In the genomic region with DNA sequence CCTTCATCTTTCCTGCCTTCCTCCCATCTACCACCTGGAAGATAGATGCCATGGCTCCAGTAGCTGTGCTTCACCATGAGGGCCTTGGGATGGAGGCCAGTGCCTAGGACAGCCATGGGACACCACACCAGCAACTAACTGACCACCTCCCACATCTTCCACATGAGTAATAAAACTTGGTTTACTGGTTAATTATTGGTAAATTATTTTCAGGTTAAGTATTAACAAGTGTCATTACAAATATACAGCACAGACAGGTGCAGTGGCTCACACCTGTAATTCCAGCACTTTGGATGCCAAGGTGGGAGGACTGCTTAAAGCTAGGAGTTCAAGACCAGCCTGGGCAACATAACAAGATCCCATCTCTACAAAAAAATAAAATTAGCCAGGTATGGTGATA, we compare ENCODE assay signal across 22 cellular contexts. TPM values are rescaled to one million over a fixed set of nuclear protein-coding genes. Genes with fewer than 3 reads are reported as not detected.
DNase-seq lines count a peak whose midpoint lies in the region; ATAC-seq, FAIRE-seq and TF ChIP-seq lines count a peak whose summit lies in the region.
"Had no signal": no experiment of that assay in that cellular context is flagged by ENCODE, and none has a peak within 500 bp of the region (broad histone marks: within the 10 kb centered on the region; RNA-seq: fewer than 3 reads in every experiment).

No MANE protein-coding gene starts in this region.

- DNase-seq in WTC11 (ENCODE audit: low spot score) = no peak
- no peak for DNase-seq in central memory CD8-positive, alpha-beta T cell (ENCODE audit: low spot score in 2 of 2)
- DNase-seq in osteoblast (ENCODE audit: insufficient read length, low spot score, missing footprints) = peak; percentile 23
- no peak for DNase-seq in substantia nigra (lab: John Stamatoyannopoulos, UW)
- DNase-seq in GM19239 (ENCODE audit: insufficient read length, low spot score) = no peak
- DNase-seq in stimulated activated CD4-positive, alpha-beta T cell treated with anti-CD3 and anti-CD28 coated beads, Interleukin-2, amount 100 ng/mL, for 24 hours = no peak
- DNase-seq: Calu3; CD8-positive, alpha-beta T cell; HCEC 1CT; Kasumi-1; MG63; NCI-H1048; NCI-H1436; NCI-H1930; NCI-H226; NCI-H524; NCI-H82; OCI-M1; Right ventricle myocardium superior had no signal

- H3K4me3 ChIP-seq in osteoblast (ENCODE audit: insufficient read depth, low read length) = no peak overlapping the region
- H3K4me3 ChIP-seq: A549, BLaER1, MG63 had no signal

- H3K27me3 Mint-ChIP-seq in WTC11 (ENCODE audit: low read depth) = no peaks in the 10 kb centered on the region
- no peaks in the 10 kb centered on the region for H3K27me3 Mint-ChIP-seq in central memory CD8-positive, alpha-beta T cell

- peaks cover 57% of the 10 kb centered on the region for H3K4me1 Mint-ChIP-seq in WTC11
- peaks cover 14% of the 10 kb centered on the region for H3K4me1 Mint-ChIP-seq in central memory CD8-positive, alpha-beta T cell

- H3K9me3 Mint-ChIP-seq in WTC11 = no peaks in the 10 kb centered on the region
- H3K9me3 Mint-ChIP-seq in central memory CD8-positive, alpha-beta T cell = no peaks in the 10 kb centered on the region
- H3K9me3 Mint-ChIP-seq: CD8-positive, alpha-beta T cell had no signal

- 0 out of 2 replicates have a peak overlapping the region, but pooled peaks have one; percentile 25 for H3K27ac Mint-ChIP-seq in WTC11
- peak overlapping the region; percentile 64 for H3K27ac Mint-ChIP-seq in central memory CD8-positive, alpha-beta T cell (ENCODE audit: low read depth)

- H3K79me2 ChIP-seq in osteoblast (ENCODE audit: insufficient read depth, low read length) = peaks cover 5% of the 10 kb centered on the region

- no peaks in the 10 kb centered on the region for H3K9me3 ChIP-seq in osteoblast (ENCODE audit: low read depth, low read length)
- H3K9me3 ChIP-seq: A549, BLaER1, MG63 had no signal

- no peak for ATAC-seq in WTC11
- no peak for ATAC-seq in central memory CD8-positive, alpha-beta T cell (replicated peaks; ENCODE audit: extremely low read depth, poor library complexity, severe bottlenecking)
- no peak for ATAC-seq in HG03135 (IDR thresholded peaks at IDR 0.05; ENCODE audit: unreplicated experiment)
- ATAC-seq: A549; CD8-positive, alpha-beta T cell had no signal

- no peaks in the 10 kb centered on the region for H3K27me3 ChIP-seq in osteoblast (ENCODE audit: insufficient read depth, low read length)
- H3K27me3 ChIP-seq: BLaER1, MG63 had no signal

- no peak overlapping the region for H3K4me3 Mint-ChIP-seq in WTC11
- no peak overlapping the region for H3K4me3 Mint-ChIP-seq in central memory CD8-positive, alpha-beta T cell
- H3K4me3 Mint-ChIP-seq: CD8-positive, alpha-beta T cell had no signal

- TF ChIP-seq CTCF in WTC11 (IDR thresholded peaks at IDR 0.05) = no peak
- no peak for TF ChIP-seq CTCF in osteoblast (IDR thresholded peaks at IDR 0.05; ENCODE audit: extremely low read depth, low read depth, low read length)

- peaks cover 3% of the 10 kb centered on the region for H4K20me1 ChIP-seq in osteoblast (ENCODE audit: insufficient read depth, low read length)

- 0 out of 2 replicates have a peak, but pooled peaks cover 2% of the 10 kb centered on the region for H3K36me3 Mint-ChIP-seq in WTC11
- peaks cover 9% of the 10 kb centered on the region for H3K36me3 Mint-ChIP-seq in central memory CD8-positive, alpha-beta T cell (ENCODE audit: insufficient read depth)

- H3K27ac ChIP-seq in osteoblast (ENCODE audit: low read depth, low read length) (no peak overlapping the region), substantia nigra (ENCODE audit: low read depth, low read length, poor library complexity, severe bottlenecking) (peak overlapping the region; percentile 37)
- H3K27ac ChIP-seq: A549 had no signal

- H2AFZ ChIP-seq in osteoblast (ENCODE audit: low read length) = no peak overlapping the region

- H3K4me1 ChIP-seq in osteoblast (ENCODE audit: insufficient read depth, low read length) = peaks cover 5% of the 10 kb centered on the region
- H3K4me1 ChIP-seq: A549 had no signal

- CTCF ChIA-PET in WTC11 (lab: Charles Lee) = interaction anchor here (1.1 to 1.8 kb wide), 3 partner anchors 12 to 271 kb away, joined by 3 to 4 read pairs (median 3); no protein-coding TSS in a partner anchor

- H3K36me3 ChIP-seq in osteoblast (ENCODE audit: insufficient read depth, low read length) = no peaks in the 10 kb centered on the region
- H3K36me3 ChIP-seq: MG63 had no signal

- H3K4me2 ChIP-seq in osteoblast (ENCODE audit: insufficient read depth, low read length) = no peak overlapping the region
- H3K4me2 ChIP-seq: A549, BLaER1 had no signal

- FAIRE-seq in GM19239 (lab: Jason Lieb, UNC) = no peak
- FAIRE-seq: A549 had no signal

- POLR2A ChIA-PET in WTC11 (lab: Charles Lee) = interaction anchor here (0.6 to 1.3 kb wide), 2 partner anchors 14 to 93 kb away, joined by 3 to 5 read pairs; partner anchors contain the start of gene CDIP1

TF ChIP-seq in WTC11, 78 proteins besides CTCF, POLR2A, EP300 and RAD21:
- TF ChIP-seq HMGXB4 (CRISPR knock-in tag; IDR thresholded peaks at IDR 0.05) (no peak), TCF7 (CRISPR knock-in tag; IDR thresholded peaks at IDR 0.05; ENCODE audit: low read depth) (no peak), NFATC4 (CRISPR knock-in tag; IDR thresholded peaks at IDR 0.05) (no peak), EMX1 (CRISPR knock-in tag; IDR thresholded peaks at IDR 0.05) (no peak), FOXP4 (CRISPR knock-in tag; IDR thresholded peaks at IDR 0.05) (no peak), ETV6 (CRISPR knock-in tag; IDR thresholded peaks at IDR 0.05) (no peak), ZNF138 (CRISPR knock-in tag; conservative IDR thresholded peaks at IDR 0.05) (no peak), ZNF671 (CRISPR knock-in tag; IDR thresholded peaks at IDR 0.05) (no peak), CREM (CRISPR knock-in tag; IDR thresholded peaks at IDR 0.05) (no peak), HMGA2 (CRISPR knock-in tag; IDR thresholded peaks at IDR 0.05) (no peak), ZNF416 (CRISPR knock-in tag; IDR thresholded peaks at IDR 0.05) (no peak)
- TF ChIP-seq, protein P1, sequence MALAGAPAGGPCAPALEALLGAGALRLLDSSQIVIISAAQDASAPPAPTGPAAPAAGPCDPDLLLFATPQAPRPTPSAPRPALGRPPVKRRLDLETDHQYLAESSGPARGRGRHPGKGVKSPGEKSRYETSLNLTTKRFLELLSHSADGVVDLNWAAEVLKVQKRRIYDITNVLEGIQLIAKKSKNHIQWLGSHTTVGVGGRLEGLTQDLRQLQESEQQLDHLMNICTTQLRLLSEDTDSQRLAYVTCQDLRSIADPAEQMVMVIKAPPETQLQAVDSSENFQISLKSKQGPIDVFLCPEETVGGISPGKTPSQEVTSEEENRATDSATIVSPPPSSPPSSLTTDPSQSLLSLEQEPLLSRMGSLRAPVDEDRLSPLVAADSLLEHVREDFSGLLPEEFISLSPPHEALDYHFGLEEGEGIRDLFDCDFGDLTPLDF (CRISPR knock-in tag; IDR thresholded peaks at IDR 0.05) = no peak
- TF ChIP-seq, protein P2, sequence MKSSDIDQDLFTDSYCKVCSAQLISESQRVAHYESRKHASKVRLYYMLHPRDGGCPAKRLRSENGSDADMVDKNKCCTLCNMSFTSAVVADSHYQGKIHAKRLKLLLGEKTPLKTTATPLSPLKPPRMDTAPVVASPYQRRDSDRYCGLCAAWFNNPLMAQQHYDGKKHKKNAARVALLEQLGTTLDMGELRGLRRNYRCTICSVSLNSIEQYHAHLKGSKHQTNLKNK (CRISPR knock-in tag; IDR thresholded peaks at IDR 0.05) = no peak
- TF ChIP-seq, protein P3, sequence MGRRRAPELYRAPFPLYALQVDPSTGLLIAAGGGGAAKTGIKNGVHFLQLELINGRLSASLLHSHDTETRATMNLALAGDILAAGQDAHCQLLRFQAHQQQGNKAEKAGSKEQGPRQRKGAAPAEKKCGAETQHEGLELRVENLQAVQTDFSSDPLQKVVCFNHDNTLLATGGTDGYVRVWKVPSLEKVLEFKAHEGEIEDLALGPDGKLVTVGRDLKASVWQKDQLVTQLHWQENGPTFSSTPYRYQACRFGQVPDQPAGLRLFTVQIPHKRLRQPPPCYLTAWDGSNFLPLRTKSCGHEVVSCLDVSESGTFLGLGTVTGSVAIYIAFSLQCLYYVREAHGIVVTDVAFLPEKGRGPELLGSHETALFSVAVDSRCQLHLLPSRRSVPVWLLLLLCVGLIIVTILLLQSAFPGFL (CRISPR knock-in tag; IDR thresholded peaks at IDR 0.05; ENCODE audit: borderline replicate concordance) = no peak

RNA-seq across cellular contexts. Expression of gene CDIP1, which starts 14.0 kb away (rescaled TPM):
- total RNA-seq in WTC11 (2021) (68.9 to 79.2 TPM (median 78.9 TPM) in 3 replicates), osteoblast (10.5 and 13.6 TPM in 2 replicates)

RNA-seq across cellular contexts. Expression of gene C16orf96, which starts 31.6 kb away (rescaled TPM):
- total RNA-seq in WTC11 (2021) = 1.3 to 2.1 TPM (median 1.5 TPM) in 3 replicates
- under 0.01 TPM in 1 of 2 replicates, not detected in the other for total RNA-seq in osteoblast
- total RNA-seq: Calu3 had no signal

RNA-seq across cellular contexts. Expression of gene HMOX2, which starts 48.4 kb away (rescaled TPM):
- total RNA-seq in WTC11 (2021) (29.5 to 42.6 TPM (median 31.1 TPM) in 3 replicates), osteoblast (39.4 and 44.5 TPM in 2 replicates)

RNA-seq across cellular contexts. Expression of gene NMRAL1, which starts 50.1 kb away (rescaled TPM):
- total RNA-seq in WTC11 (2021) (68.1 to 77.6 TPM (median 69.5 TPM) in 3 replicates), osteoblast (71.0 and 90.5 TPM in 2 replicates)
